Comparison of ENCODE assay signal across 8 cellular contexts in the genomic region with DNA sequence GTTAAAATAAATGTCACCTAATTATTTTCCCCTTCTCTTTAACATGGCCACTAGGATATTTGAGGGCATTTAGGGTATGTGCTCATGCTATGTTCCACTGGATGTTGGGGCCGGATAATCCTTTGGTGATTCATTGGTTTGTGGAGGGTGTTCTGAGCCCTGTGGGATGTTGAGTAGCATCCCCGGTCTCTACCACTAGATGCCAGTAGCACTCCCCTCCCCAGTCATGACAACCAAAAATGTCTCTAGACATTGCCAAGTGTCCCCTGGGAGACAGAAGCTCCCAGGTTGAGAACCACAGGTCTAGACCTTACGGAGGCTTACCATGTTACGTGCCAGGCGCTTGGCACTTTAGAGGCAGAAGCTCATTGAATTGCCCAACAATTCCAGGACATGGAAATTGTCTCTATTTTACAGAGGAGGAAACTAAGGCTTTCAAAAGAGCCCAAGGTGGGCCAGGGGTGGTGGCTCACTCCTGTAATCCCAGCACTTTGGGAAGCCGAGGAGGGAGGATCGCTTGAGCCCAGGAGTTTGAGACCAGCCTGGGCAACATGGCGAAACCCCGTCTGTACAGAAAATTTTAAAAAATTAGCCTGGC. TPM values are rescaled to one million over a fixed set of nuclear protein-coding genes. Genes with fewer than 3 reads are reported as not detected.
A peak's percentile ranks its signal among the peaks of the same experiment; 100 is the strongest.
DNase-seq lines count a peak whose midpoint lies in the region; ATAC-seq, FAIRE-seq and TF ChIP-seq lines count a peak whose summit lies in the region.

No MANE protein-coding gene starts in this region.

- no peaks in the 10 kb centered on the region for H3K9me3 Mint-ChIP-seq in activated CD8-positive, alpha-beta memory T cell treated with anti-CD3 and anti-CD28 coated beads, Interleukin-2, amount 10 ng/mL, durations not matched to agents 7 days and 5 days (ENCODE audit: low read depth)

- H3K27ac ChIP-seq in Karpas-422 (ENCODE audit: low read length) (no peak overlapping the region), pancreas (no peak overlapping the region)

- WGBS in pancreas, 2 donors = 27 to 33% methylated on average over 9 of the region's 9 CpGs

- H4K20me1 ChIP-seq in Karpas-422 (ENCODE audit: insufficient read depth, low read depth, low read length) = peaks cover 4% of the 10 kb centered on the region; the same call in 1 of the 2 replicates

- no peak overlapping the region for H3K4me2 ChIP-seq in Karpas-422 (ENCODE audit: low read depth, low read length, poor library complexity, severe bottlenecking)

- H2AFZ ChIP-seq in Karpas-422 (ENCODE audit: low read length) = no peak overlapping the region

- TF ChIP-seq CTCF in epithelial cell of esophagus (IDR thresholded peaks at IDR 0.05; ENCODE audit: insufficient read depth, low read depth, low read length, missing control alignments) (peak; percentile 46), pancreas (IDR thresholded peaks at IDR 0.05) (peak in 2 of 4 donors; percentile 8 to 18)

- peak; percentile 80 for ATAC-seq in activated CD8-positive, alpha-beta memory T cell treated with anti-CD3 and anti-CD28 coated beads, Interleukin-2, amount 10 ng/mL, durations not matched to agents 7 days and 5 days
- ATAC-seq in pancreas = peak in 3 of 4 donors; percentile 46 to 74 (median 62)
- ATAC-seq in HG02798 (IDR thresholded peaks at IDR 0.05; ENCODE audit: poor library complexity, unreplicated experiment) = no peak
- no peak for ATAC-seq in HG03460 (IDR thresholded peaks at IDR 0.05; ENCODE audit: unreplicated experiment)

- no peaks in the 10 kb centered on the region for H3K79me2 ChIP-seq in Karpas-422 (ENCODE audit: low read length)

- no peaks in the 10 kb centered on the region for H3K4me1 Mint-ChIP-seq in activated CD8-positive, alpha-beta memory T cell treated with anti-CD3 and anti-CD28 coated beads, Interleukin-2, amount 10 ng/mL, durations not matched to agents 7 days and 5 days

- CTCF ChIA-PET in activated CD8-positive, alpha-beta memory T cell treated with anti-CD3 and anti-CD28 coated beads, Interleukin-2, amount 10 ng/mL, durations not matched to agents 7 days and 5 days (lab: Charles Lee) = interaction anchor here (0.7 to 1.4 kb wide), 4 partner anchors 76 to 218 kb away, joined by 3 to 6 read pairs (median 4); no protein-coding TSS in a partner anchor

- no peak for FAIRE-seq in pancreas (lab: Jason Lieb, UNC)

- no peak overlapping the region for H3K27ac Mint-ChIP-seq in activated CD8-positive, alpha-beta memory T cell treated with anti-CD3 and anti-CD28 coated beads, Interleukin-2, amount 10 ng/mL, durations not matched to agents 7 days and 5 days

- no peaks in the 10 kb centered on the region for H3K9me2 ChIP-seq in Karpas-422 (replicated peaks; ENCODE audit: insufficient read depth, low read length)

- peak; percentile 55 for DNase-seq in activated CD8-positive, alpha-beta memory T cell treated with anti-CD3 and anti-CD28 coated beads, Interleukin-2, amount 10 ng/mL, durations not matched to agents 7 days and 5 days
- no peak for DNase-seq in activated CD8-positive, alpha-beta memory T cell treated with anti-CD3 and anti-CD28 coated beads, Interleukin-2, amount 50 U/mL, for 48 hours
- peak; percentile 87 for DNase-seq in Karpas-422
- DNase-seq in SKM-1 treated with dmso at 0.1 percent for 144 hours (lab: John Stamatoyannopoulos, UW; ENCODE audit: unreplicated experiment) = peak; percentile 25
- peak; percentile 34 for DNase-seq in epithelial cell of esophagus (ENCODE audit: low read depth)
- peak in 1 of 6 donors; percentile 1 for DNase-seq in pancreas

- H3K27me3 ChIP-seq in Karpas-422 (ENCODE audit: low read length) (no peaks in the 10 kb centered on the region), pancreas (no peaks in the 10 kb centered on the region)

- H3K36me3 Mint-ChIP-seq in activated CD8-positive, alpha-beta memory T cell treated with anti-CD3 and anti-CD28 coated beads, Interleukin-2, amount 10 ng/mL, durations not matched to agents 7 days and 5 days = no peaks in the 10 kb centered on the region

- H3K27me3 Mint-ChIP-seq in activated CD8-positive, alpha-beta memory T cell treated with anti-CD3 and anti-CD28 coated beads, Interleukin-2, amount 10 ng/mL, durations not matched to agents 7 days and 5 days = peaks cover 11% of the 10 kb centered on the region

- intact Hi-C loops in pancreas (cut with DNase I) = no loop called here

- H3K4me1 ChIP-seq in Karpas-422 (ENCODE audit: low read length) (no peaks in the 10 kb centered on the region), pancreas (no peaks in the 10 kb centered on the region)

- H3K4me3 ChIP-seq in Karpas-422 (ENCODE audit: low read length) = no peak overlapping the region
- H3K4me3 ChIP-seq in epithelial cell of esophagus (ENCODE audit: low read length) = no peak overlapping the region
- no peak overlapping the region for H3K4me3 ChIP-seq in pancreas

- no peak overlapping the region for H3K4me3 Mint-ChIP-seq in activated CD8-positive, alpha-beta memory T cell treated with anti-CD3 and anti-CD28 coated beads, Interleukin-2, amount 10 ng/mL, durations not matched to agents 7 days and 5 days

- no peak overlapping the region for H3K9ac ChIP-seq in Karpas-422 (ENCODE audit: low read length)

- no peaks in the 10 kb centered on the region for H3K9me3 ChIP-seq in Karpas-422 (ENCODE audit: low read length)
- H3K9me3 ChIP-seq in pancreas = no peaks in the 10 kb centered on the region

- H3K36me3 ChIP-seq in Karpas-422 (ENCODE audit: insufficient read depth, low read length) (no peaks in the 10 kb centered on the region), pancreas (no peaks in the 10 kb centered on the region)

RNA-seq across cellular contexts. Expression of a gene that starts 14.1 kb away (rescaled TPM):
- total RNA-seq in activated CD8-positive, alpha-beta memory T cell treated with anti-CD3 and anti-CD28 coated beads, Interleukin-2, amount 10 ng/mL, durations not matched to agents 7 days and 5 days = not detected
- not detected in 2 replicates for total RNA-seq in Karpas-422 (2014; rRNA removed; shearing (Covaris generic); ENCODE audit: low replicate concordance)
- total RNA-seq in pancreas = under 1 TPM in 5 of 6 donors, not detected in 1; 0.06 to 0.69 (median 0.19) TPM
- polyA plus RNA-seq in pancreas = under 1 TPM; 0.12 to 0.19 TPM

RNA-seq across cellular contexts. Expression of a gene that starts 17.6 kb away (rescaled TPM):
- under 1 TPM; 0.61 to 0.89 TPM for total RNA-seq in activated CD8-positive, alpha-beta memory T cell treated with anti-CD3 and anti-CD28 coated beads, Interleukin-2, amount 10 ng/mL, durations not matched to agents 7 days and 5 days
- total RNA-seq in Karpas-422 (2014; rRNA removed; shearing (Covaris generic); ENCODE audit: low replicate concordance) = 0.47 and 1.6 TPM in 2 replicates
- total RNA-seq in pancreas = 10 to 100 TPM in 1 of 6 donors, 1 to 10 TPM in 5; 1.3 to 14.6 (median 2.5) TPM
- 1 to 10 TPM; 4.7 to 7.4 TPM for polyA plus RNA-seq in pancreas

RNA-seq across cellular contexts. Expression of a gene that starts 56.3 kb away (rescaled TPM):
- total RNA-seq in activated CD8-positive, alpha-beta memory T cell treated with anti-CD3 and anti-CD28 coated beads, Interleukin-2, amount 10 ng/mL, durations not matched to agents 7 days and 5 days = under 1 TPM in 1 of 2 experiments, not detected in 1; 0.70 TPM
- 1.1 TPM in 1 of 2 replicates, not detected in the other for total RNA-seq in Karpas-422 (2014; rRNA removed; shearing (Covaris generic); ENCODE audit: low replicate concordance)
- total RNA-seq in pancreas = 1 to 10 TPM in 1 of 6 donors, under 1 TPM in 3, not detected in 2; 0.69 to 1.2 (median 0.92) TPM
- polyA plus RNA-seq in pancreas = under 1 TPM in 1 of 2 donors, not detected in 1; 0.40 TPM

Comparison
In these comparisons a context has a peak if more than half of its experiments do, and no peak if none do; other contexts are left out.
1. ATAC-seq: peak in activated CD8-positive, alpha-beta memory T cell treated with anti-CD3 and anti-CD28 coated beads, Interleukin-2, amount 10 ng/mL, durations not matched to agents 7 days and 5 days (single experiment) and pancreas (3 of 4); none in HG02798 (single experiment) and HG03460 (single experiment).